35 cellular contexts compared by ENCODE assay signal in genomic region chr20:43420192-43420591, GRCh38.
"Had no signal": no experiment of that assay in that cellular context is flagged by ENCODE, and none has a peak within 500 bp of the region (broad histone marks: within the 10 kb centered on the region; RNA-seq: fewer than 3 reads in every experiment).

No MANE protein-coding gene starts in this region.

- H3K4me3 ChIP-seq: MG63 had no signal

- H3K36me3 ChIP-seq: MG63 had no signal

- DNase-seq: Kasumi-1, MG63, MM.1S, MV-4-11, NCI-H1048, NCI-H1092, NCI-H1092 treated with DMSO at 0.1 percent for 48 hours, NCI-H1105, NCI-H1105 treated with DMSO at 0.1 percent for 48 hours, NCI-H1417, NCI-H1417 treated with DMSO at 0.1 percent for 48 hours, NCI-H1436, NCI-H1436 treated with DMSO at 0.1 percent for 48 hours, NCI-H146, NCI-H1694, NCI-H1694 treated with DMSO at 0.1 percent for 48 hours, NCI-H187, NCI-H187 treated with DMSO at 0.1 percent for 48 hours, NCI-H1930, NCI-H2029, NCI-H2029 treated with DMSO at 0.1 percent for 48 hours, NCI-H2081, NCI-H2081 treated with DMSO at 0.1 percent for 48 hours, NCI-H2107, NCI-H2171, NCI-H2171 treated with DMSO at 0.1 percent for 48 hours, NCI-H2227 treated with DMSO at 0.1 percent for 48 hours, NCI-H226, NCI-H345, NCI-H446, NCI-H446 treated with DMSO at 0.1 percent for 48 hours, NCI-H510A, NCI-H510A treated with DMSO at 0.1 percent for 48 hours, NCI-H524, NCI-H524 treated with DMSO at 0.1 percent for 48 hours had no signal
